Comparison of ENCODE assay signal across 8 cellular contexts in genomic region chr2:159615187-159615935, GRCh38. TPM values are rescaled to one million over a fixed set of nuclear protein-coding genes. Genes with fewer than 3 reads are reported as not detected.
DNase-seq lines count a peak whose midpoint lies in the region; ATAC-seq and TF ChIP-seq lines count a peak whose summit lies in the region.

No MANE protein-coding gene starts in this region.

- H3K9me3 ChIP-seq in CD4-positive, alpha-beta memory T cell (ENCODE audit: control insufficient read depth in 1 of 2, low read length in 2 of 2): no peaks in the 10 kb centered on the region
- H3K9me3 ChIP-seq in effector memory CD4-positive, alpha-beta T cell (ENCODE audit: control insufficient read depth, low read length): no peaks in the 10 kb centered on the region
- H3K9me3 ChIP-seq in lower lobe of right lung: no peaks in the 10 kb centered on the region

- H3K4me3 Mint-ChIP-seq in CD4-positive, alpha-beta memory T cell: peak overlapping the region; percentile 86 to 94 (median 92)
- H3K4me3 Mint-ChIP-seq in activated CD4-positive, alpha-beta memory T cell treated with anti-CD3 and anti-CD28 coated beads, Interleukin-2, amount 10 ng/mL, durations not matched to agents 7 days and 5 days: peak overlapping the region; percentile 75

- no peak overlapping the region for H3K27ac ChIP-seq in CD4-positive, alpha-beta memory T cell (ENCODE audit: low read depth, low read length)
- H3K27ac ChIP-seq in effector memory CD4-positive, alpha-beta T cell (ENCODE audit: insufficient read depth, low read length, poor library complexity, severe bottlenecking): no peak overlapping the region
- H3K27ac ChIP-seq in lower lobe of right lung: peak overlapping the region; percentile 98

- peaks cover 10% of the 10 kb centered on the region for H3K27me3 ChIP-seq in CD4-positive, alpha-beta memory T cell (ENCODE audit: insufficient read depth, low read length)
- no peaks in the 10 kb centered on the region for H3K27me3 ChIP-seq in effector memory CD4-positive, alpha-beta T cell (replicated peaks; ENCODE audit: control insufficient read depth, insufficient read depth, low read length, poor library complexity, severe bottlenecking)
- H3K27me3 ChIP-seq in lower lobe of right lung (ENCODE audit: low read depth): no peaks in the 10 kb centered on the region

- peaks cover 0 to 6% of the 10 kb centered on the region in 2 donors for H3K36me3 Mint-ChIP-seq in CD4-positive, alpha-beta memory T cell
- no peaks in the 10 kb centered on the region for H3K36me3 Mint-ChIP-seq in activated CD4-positive, alpha-beta memory T cell treated with anti-CD3 and anti-CD28 coated beads, Interleukin-2, amount 10 ng/mL, durations not matched to agents 7 days and 5 days (ENCODE audit: low read depth)

- H3K27ac Mint-ChIP-seq in CD4-positive, alpha-beta memory T cell: peak overlapping the region in 5 of 7 donors; percentile 31 to 68 (median 41)
- no peak overlapping the region for H3K27ac Mint-ChIP-seq in activated CD4-positive, alpha-beta memory T cell treated with anti-CD3 and anti-CD28 coated beads, Interleukin-2, amount 10 ng/mL, durations not matched to agents 7 days and 5 days

- POLR2A ChIA-PET in CD4-positive, alpha-beta memory T cell (lab: Charles Lee; ENCODE audit: partially characterized antibody): interaction anchor here (4.1 kb wide), 1 partner anchor 97 kb away, joined by 9 read pairs; the partner anchor contains the start of gene MARCHF7
- POLR2A ChIA-PET in activated CD4-positive, alpha-beta memory T cell treated with anti-CD3 and anti-CD28 coated beads, Interleukin-2, amount 10 ng/mL, durations not matched to agents 7 days and 5 days (lab: Charles Lee): no interaction called here

- peak; percentile 23 to 38 (median 30) for DNase-seq in CD4-positive, alpha-beta memory T cell
- peak; percentile 97 for DNase-seq in NCI-H748 (lab: John Stamatoyannopoulos, UW; ENCODE audit: unreplicated experiment)
- DNase-seq in activated CD4-positive, alpha-beta memory T cell treated with anti-CD3 and anti-CD28 coated beads, Interleukin-2, amount 10 ng/mL, durations not matched to agents 7 days and 5 days: peak; percentile 37
- DNase-seq in effector memory CD4-positive, alpha-beta T cell: peak in 2 of 3 donors; percentile 3 to 5
- peak; percentile 94 for DNase-seq in lower lobe of right lung
- peak in 2 of 3 experiments; percentile 8 to 16 for DNase-seq in stimulated activated CD4-positive, alpha-beta T cell treated with anti-CD3 and anti-CD28 coated beads, TNF-alpha, amount 100 ng/mL, for 4 hours (ENCODE audit: low read depth in 3 of 3)

- H3K4me1 ChIP-seq in CD4-positive, alpha-beta memory T cell (ENCODE audit: insufficient read depth, low read length): peaks cover 5% of the 10 kb centered on the region
- no peaks in the 10 kb centered on the region for H3K4me1 ChIP-seq in effector memory CD4-positive, alpha-beta T cell (ENCODE audit: control insufficient read depth, insufficient read depth, low read length, poor library complexity, severe bottlenecking)
- H3K4me1 ChIP-seq in lower lobe of right lung: peaks cover 33% of the 10 kb centered on the region

- H3K27me3 Mint-ChIP-seq in CD4-positive, alpha-beta memory T cell: peaks cover 16 to 19% of the 10 kb centered on the region in 2 donors
- H3K27me3 Mint-ChIP-seq in activated CD4-positive, alpha-beta memory T cell treated with anti-CD3 and anti-CD28 coated beads, Interleukin-2, amount 10 ng/mL, durations not matched to agents 7 days and 5 days: peaks cover 24% of the 10 kb centered on the region

- peaks cover 6 to 22% (median 12%) of the 10 kb centered on the region in 4 donors for H3K4me1 Mint-ChIP-seq in CD4-positive, alpha-beta memory T cell
- peaks cover 12% of the 10 kb centered on the region for H3K4me1 Mint-ChIP-seq in activated CD4-positive, alpha-beta memory T cell treated with anti-CD3 and anti-CD28 coated beads, Interleukin-2, amount 10 ng/mL, durations not matched to agents 7 days and 5 days

- ATAC-seq in GM19397 (IDR thresholded peaks at IDR 0.05; ENCODE audit: unreplicated experiment) (peak; percentile 65), HG03521 (IDR thresholded peaks at IDR 0.05; ENCODE audit: unreplicated experiment) (peak; percentile 67), lower lobe of right lung (peak; percentile 96 to 98)

- intact Hi-C loops in CD4-positive, alpha-beta memory T cell (cut with micrococcal nuclease): no loop called here
- intact Hi-C loops in lower lobe of right lung (cut with DNase I): loop anchor here (10.0 kb wide), 1 partner anchor 99 kb away; the partner anchor contains the start of gene MARCHF7

- H3K9me3 Mint-ChIP-seq in CD4-positive, alpha-beta memory T cell: no peaks in the 10 kb centered on the region
- no peaks in the 10 kb centered on the region for H3K9me3 Mint-ChIP-seq in activated CD4-positive, alpha-beta memory T cell treated with anti-CD3 and anti-CD28 coated beads, Interleukin-2, amount 10 ng/mL, durations not matched to agents 7 days and 5 days

- CTCF ChIA-PET in CD4-positive, alpha-beta memory T cell (lab: Charles Lee; ENCODE audit: partially characterized antibody): interaction anchor here (1.1 kb wide), 1 partner anchor 192 kb away, joined by 3 read pairs; no protein-coding TSS in a partner anchor
- CTCF ChIA-PET in activated CD4-positive, alpha-beta memory T cell treated with anti-CD3 and anti-CD28 coated beads, Interleukin-2, amount 10 ng/mL, durations not matched to agents 7 days and 5 days (lab: Charles Lee): interaction anchor here (1.1 kb wide), 1 partner anchor 24 kb away, joined by 3 read pairs; no protein-coding TSS in a partner anchor

- no peak for TF ChIP-seq CTCF in lower lobe of right lung (IDR thresholded peaks at IDR 0.05)

- no peaks in the 10 kb centered on the region for H3K36me3 ChIP-seq in CD4-positive, alpha-beta memory T cell (ENCODE audit: insufficient read depth, low read length)
- H3K36me3 ChIP-seq in effector memory CD4-positive, alpha-beta T cell (ENCODE audit: control insufficient read depth, insufficient read depth, low read length): no peaks in the 10 kb centered on the region
- H3K36me3 ChIP-seq in lower lobe of right lung: no peaks in the 10 kb centered on the region

- peak overlapping the region in 1 of 2 donors; percentile 55 for H3K4me3 ChIP-seq in CD4-positive, alpha-beta memory T cell (ENCODE audit: low read length in 2 of 2)
- peak overlapping the region; percentile 69 for H3K4me3 ChIP-seq in effector memory CD4-positive, alpha-beta T cell (ENCODE audit: insufficient read depth, low read depth, low read length, poor library complexity, severe bottlenecking)
- peak overlapping the region; percentile 67 for H3K4me3 ChIP-seq in lower lobe of right lung

RNA-seq across cellular contexts. Expression of gene BAZ2B, which starts 1.0 kb away (rescaled TPM):
- total RNA-seq in CD4-positive, alpha-beta memory T cell: 10 to 100 TPM; 34.6 to 35.6 TPM
- 10 to 100 TPM in 1 of 2 donors, 1 to 10 TPM in 1; 4.3 to 17.3 TPM for polyA plus RNA-seq in CD4-positive, alpha-beta memory T cell
- 1 to 10 TPM; 8.5 to 9.8 TPM for total RNA-seq in activated CD4-positive, alpha-beta memory T cell treated with anti-CD3 and anti-CD28 coated beads, Interleukin-2, amount 10 ng/mL, durations not matched to agents 7 days and 5 days
- total RNA-seq in lower lobe of right lung: 97.4 TPM

Comparison
In these comparisons a context has a peak if more than half of its experiments do, and no peak if none do; other contexts are left out.
1. DNase-seq: peak in every context shown above with its lines; median percentile 97 in NCI-H748; 94 in lower lobe of right lung; 37 in activated CD4-positive, alpha-beta memory T cell treated with anti-CD3 and anti-CD28 coated beads, Interleukin-2, amount 10 ng/mL, durations not matched to agents 7 days and 5 days; 30 in CD4-positive, alpha-beta memory T cell; 12 in stimulated activated CD4-positive, alpha-beta T cell treated with anti-CD3 and anti-CD28 coated beads, TNF-alpha, amount 100 ng/mL, for 4 hours; 4 in effector memory CD4-positive, alpha-beta T cell.